1 cellular context compared by ENCODE assay signal in the genomic region with DNA sequence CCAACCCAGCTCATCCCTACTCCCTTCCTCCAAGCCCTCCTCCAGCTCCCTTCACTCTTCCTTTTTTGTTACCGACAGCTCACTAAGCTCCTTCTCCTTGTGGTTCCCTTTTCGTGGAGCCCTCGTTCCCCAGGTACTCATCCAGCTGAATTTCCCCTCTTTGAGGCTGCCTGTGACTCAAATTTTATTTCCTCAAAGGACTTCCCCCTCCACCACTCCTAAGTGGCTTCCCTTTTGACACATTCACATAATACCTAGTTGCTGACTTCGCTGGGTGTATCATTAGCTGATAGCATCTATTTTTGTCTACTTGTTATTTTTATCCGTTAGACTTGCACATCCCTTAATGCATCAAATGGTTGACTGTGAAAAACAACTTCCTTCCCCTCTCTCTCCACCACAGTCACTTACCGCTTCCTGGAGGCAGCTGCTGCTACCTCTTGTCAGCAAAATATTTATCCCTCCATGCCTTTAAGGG.
TF ChIP-seq lines count a peak whose summit lies in the region.

No MANE protein-coding gene starts in this region.

TF ChIP-seq in WTC11, 78 proteins besides CTCF, POLR2A, EP300 and RAD21 (continued from another document):
- TF ChIP-seq, protein P1, sequence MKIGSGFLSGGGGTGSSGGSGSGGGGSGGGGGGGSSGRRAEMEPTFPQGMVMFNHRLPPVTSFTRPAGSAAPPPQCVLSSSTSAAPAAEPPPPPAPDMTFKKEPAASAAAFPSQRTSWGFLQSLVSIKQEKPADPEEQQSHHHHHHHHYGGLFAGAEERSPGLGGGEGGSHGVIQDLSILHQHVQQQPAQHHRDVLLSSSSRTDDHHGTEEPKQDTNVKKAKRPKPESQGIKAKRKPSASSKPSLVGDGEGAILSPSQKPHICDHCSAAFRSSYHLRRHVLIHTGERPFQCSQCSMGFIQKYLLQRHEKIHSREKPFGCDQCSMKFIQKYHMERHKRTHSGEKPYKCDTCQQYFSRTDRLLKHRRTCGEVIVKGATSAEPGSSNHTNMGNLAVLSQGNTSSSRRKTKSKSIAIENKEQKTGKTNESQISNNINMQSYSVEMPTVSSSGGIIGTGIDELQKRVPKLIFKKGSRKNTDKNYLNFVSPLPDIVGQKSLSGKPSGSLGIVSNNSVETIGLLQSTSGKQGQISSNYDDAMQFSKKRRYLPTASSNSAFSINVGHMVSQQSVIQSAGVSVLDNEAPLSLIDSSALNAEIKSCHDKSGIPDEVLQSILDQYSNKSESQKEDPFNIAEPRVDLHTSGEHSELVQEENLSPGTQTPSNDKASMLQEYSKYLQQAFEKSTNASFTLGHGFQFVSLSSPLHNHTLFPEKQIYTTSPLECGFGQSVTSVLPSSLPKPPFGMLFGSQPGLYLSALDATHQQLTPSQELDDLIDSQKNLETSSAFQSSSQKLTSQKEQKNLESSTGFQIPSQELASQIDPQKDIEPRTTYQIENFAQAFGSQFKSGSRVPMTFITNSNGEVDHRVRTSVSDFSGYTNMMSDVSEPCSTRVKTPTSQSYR (CRISPR knock-in tag; IDR thresholded peaks at IDR 0.05), result no peak
- TF ChIP-seq ATF1 (CRISPR knock-in tag; IDR thresholded peaks at IDR 0.05), result no peak
- TF ChIP-seq E2F5 (CRISPR knock-in tag; IDR thresholded peaks at IDR 0.05), result no peak
- no peak for TF ChIP-seq ZNF219 (CRISPR knock-in tag; IDR thresholded peaks at IDR 0.05; ENCODE audit: borderline replicate concordance)
